In genomic region chr19:50419022-50419579, GRCh38 we compare ENCODE assay signal across 16 cellular contexts. TPM values are rescaled to one million over a fixed set of nuclear protein-coding genes. Genes with fewer than 3 reads are reported as not detected.
DNase-seq lines count a peak whose midpoint lies in the region; ATAC-seq and TF ChIP-seq lines count a peak whose summit lies in the region.
"Had no signal": no experiment of that assay in that cellular context is flagged by ENCODE, and none has a peak within 500 bp of the region (broad histone marks: within the 10 kb centered on the region; RNA-seq: fewer than 3 reads in every experiment).

No MANE protein-coding gene starts in this region.

- H3K4me3 ChIP-seq in GM06990 (replicated peaks; ENCODE audit: low read depth, low read length) (peak overlapping the region; percentile 71), brain microvascular endothelial cell (ENCODE audit: low read depth, low read length) (no peak overlapping the region)
- H3K4me3 ChIP-seq: esophagus muscularis mucosa, SJSA1 had no signal

- no peak for DNase-seq in GM06990 (ENCODE audit: extremely low read depth, insufficient read length)
- no peak for DNase-seq in HFFc6
- no peak for DNase-seq in activated naive CD8-positive, alpha-beta T cell treated with anti-CD3 and anti-CD28 coated beads, Interleukin-2, amount 10 ng/mL, durations not matched to agents 7 days and 5 days
- DNase-seq in naive B cell, result no peak
- DNase-seq in brain microvascular endothelial cell, result no peak
- DNase-seq in occipital lobe (lab: John Stamatoyannopoulos, UW), result no peak
- DNase-seq: activated CD4-positive, alpha-beta T cell treated with anti-CD3 and anti-CD28 coated beads for 36 hours; CD8-positive, alpha-beta memory T cell; cerebellar nuclear complex; immature natural killer cell; NCI-H1092 treated with DMSO at 0.1 percent for 48 hours; NCI-H510A had no signal

- H3K27me3 Mint-ChIP-seq in HFFc6 (ENCODE audit: insufficient read depth), result peaks cover 4% of the 10 kb centered on the region
- H3K27me3 Mint-ChIP-seq in activated naive CD8-positive, alpha-beta T cell treated with anti-CD3 and anti-CD28 coated beads, Interleukin-2, amount 10 ng/mL, durations not matched to agents 7 days and 5 days, result peaks cover 12% of the 10 kb centered on the region
- H3K27me3 Mint-ChIP-seq in naive B cell, result no peaks in the 10 kb centered on the region

- H3K4me1 Mint-ChIP-seq in HFFc6 (ENCODE audit: low read depth) (peaks cover 6% of the 10 kb centered on the region), naive B cell (peaks cover 60 to 80% (median 71%) of the 10 kb centered on the region in 3 donors)
- H3K4me1 Mint-ChIP-seq in activated naive CD8-positive, alpha-beta T cell treated with anti-CD3 and anti-CD28 coated beads, Interleukin-2, amount 10 ng/mL, durations not matched to agents 7 days and 5 days, result peaks cover 11% of the 10 kb centered on the region

- no peak for TF ChIP-seq CTCF in GM06990 (IDR thresholded peaks at IDR 0.05; ENCODE audit: insufficient read depth, low read length, poor library complexity, severe bottlenecking)
- no peak for TF ChIP-seq CTCF in HFFc6 (IDR thresholded peaks at IDR 0.05)
- no peak for TF ChIP-seq CTCF in brain microvascular endothelial cell (IDR thresholded peaks at IDR 0.05; ENCODE audit: low read depth, low read length, missing control alignments)

- no peak for ATAC-seq in activated naive CD8-positive, alpha-beta T cell treated with anti-CD3 and anti-CD28 coated beads, Interleukin-2, amount 10 ng/mL, durations not matched to agents 7 days and 5 days (ENCODE audit: low read depth)
- ATAC-seq in naive B cell (ENCODE audit: low read depth in 2 of 2) (no peak), GM18519 (IDR thresholded peaks at IDR 0.05; ENCODE audit: low FRiP score, unreplicated experiment) (no peak)
- ATAC-seq: activated CD4-positive, alpha-beta T cell treated with anti-CD3 and anti-CD28 coated beads for 36 hours had no signal

- POLR2A ChIA-PET in activated naive CD8-positive, alpha-beta T cell treated with anti-CD3 and anti-CD28 coated beads, Interleukin-2, amount 10 ng/mL, durations not matched to agents 7 days and 5 days (lab: Charles Lee), result no interaction called here

- H3K27me3 ChIP-seq in GM06990 (replicated peaks; ENCODE audit: control insufficient read depth, insufficient read depth, low read length), result no peaks in the 10 kb centered on the region
- peaks cover 12% of the 10 kb centered on the region for H3K27me3 ChIP-seq in brain microvascular endothelial cell (replicated peaks)

- H3K36me3 ChIP-seq in GM06990 (ENCODE audit: control insufficient read depth, insufficient read depth, low read length) (peaks cover 6% of the 10 kb centered on the region), brain microvascular endothelial cell (replicated peaks) (no peaks in the 10 kb centered on the region)

- in situ Hi-C loops in brain microvascular endothelial cell (cut with HindIII; ENCODE audit: low pct_ligation_motif_present, low sequenced_read_pairs), result no loop called here

- no peak overlapping the region for H3K27ac ChIP-seq in brain microvascular endothelial cell
- H3K27ac ChIP-seq: esophagus muscularis mucosa, HL-60, SJSA1 had no signal

- H3K36me3 Mint-ChIP-seq in HFFc6 (ENCODE audit: low read depth), result no peaks in the 10 kb centered on the region
- H3K36me3 Mint-ChIP-seq in activated naive CD8-positive, alpha-beta T cell treated with anti-CD3 and anti-CD28 coated beads, Interleukin-2, amount 10 ng/mL, durations not matched to agents 7 days and 5 days, result peaks cover 9% of the 10 kb centered on the region
- peaks cover 16 to 32% of the 10 kb centered on the region in 2 donors for H3K36me3 Mint-ChIP-seq in naive B cell
- H3K36me3 Mint-ChIP-seq: immature natural killer cell had no signal

- H3K4me3 Mint-ChIP-seq in HFFc6 (peak overlapping the region; percentile 42; the same call in 1 of the 2 replicates), naive B cell (peak overlapping the region; percentile 96 to 100 (median 99))
- H3K4me3 Mint-ChIP-seq in activated naive CD8-positive, alpha-beta T cell treated with anti-CD3 and anti-CD28 coated beads, Interleukin-2, amount 10 ng/mL, durations not matched to agents 7 days and 5 days, result no peak overlapping the region
- H3K4me3 Mint-ChIP-seq: activated CD4-positive, alpha-beta T cell treated with anti-CD3 and anti-CD28 coated beads for 36 hours had no signal

- H3K27ac Mint-ChIP-seq in HFFc6, result no peak overlapping the region
- H3K27ac Mint-ChIP-seq in activated naive CD8-positive, alpha-beta T cell treated with anti-CD3 and anti-CD28 coated beads, Interleukin-2, amount 10 ng/mL, durations not matched to agents 7 days and 5 days, result peak overlapping the region; percentile 22
- H3K27ac Mint-ChIP-seq in naive B cell, result peak overlapping the region; percentile 97 to 99 (median 99)
- H3K27ac Mint-ChIP-seq: activated CD4-positive, alpha-beta T cell treated with anti-CD3 and anti-CD28 coated beads for 36 hours had no signal

- H3K9me3 Mint-ChIP-seq in HFFc6 (no peaks in the 10 kb centered on the region), naive B cell (no peaks in the 10 kb centered on the region)
- H3K9me3 Mint-ChIP-seq in activated naive CD8-positive, alpha-beta T cell treated with anti-CD3 and anti-CD28 coated beads, Interleukin-2, amount 10 ng/mL, durations not matched to agents 7 days and 5 days, result no peaks in the 10 kb centered on the region
- H3K9me3 Mint-ChIP-seq: CD8-positive, alpha-beta memory T cell had no signal

RNA-seq across cellular contexts. Expression of gene SPIB, which starts 0.4 kb away (rescaled TPM):
- not detected for total RNA-seq in HFFc6 (2021; fragmentation: NEBNext Ultra II Directional; extraction: Animal tissue kit (Norgen Biotek cat#: 25700))
- total RNA-seq in activated naive CD8-positive, alpha-beta T cell treated with anti-CD3 and anti-CD28 coated beads, Interleukin-2, amount 10 ng/mL, durations not matched to agents 7 days and 5 days, result under 1 TPM in 1 of 2 experiments, not detected in 1; 0.42 TPM
- 100 to 1,000 TPM; 218 to 343 (median 286) TPM for polyA plus RNA-seq in naive B cell (ENCODE audit: low read depth in 6 of 6)
- total RNA-seq in occipital lobe, result not detected
- total RNA-seq: SJSA1 had no signal

RNA-seq across cellular contexts. Expression of gene MYBPC2, which starts 13.6 kb away (rescaled TPM):
- total RNA-seq in HFFc6 (2021; fragmentation: NEBNext Ultra II Directional; extraction: Animal tissue kit (Norgen Biotek cat#: 25700)), result not detected
- under 1 TPM in 1 of 2 experiments, not detected in 1; 0.14 TPM for total RNA-seq in activated naive CD8-positive, alpha-beta T cell treated with anti-CD3 and anti-CD28 coated beads, Interleukin-2, amount 10 ng/mL, durations not matched to agents 7 days and 5 days
- 1 to 10 TPM in 3 of 6 donors, under 1 TPM in 2, not detected in 1; 0.44 to 6.6 (median 1.2) TPM for polyA plus RNA-seq in naive B cell (ENCODE audit: low read depth in 6 of 6)
- not detected for total RNA-seq in occipital lobe
- total RNA-seq: esophagus muscularis mucosa, SJSA1 had no signal
- polyA plus RNA-seq: CD8-positive, alpha-beta memory T cell; immature natural killer cell had no signal

RNA-seq across cellular contexts. Expression of gene POLD1, which starts 35.0 kb away (rescaled TPM):
- 10 to 100 TPM; 21.7 to 37.8 (median 33.7) TPM for total RNA-seq in HFFc6 (2021; fragmentation: NEBNext Ultra II Directional; extraction: Animal tissue kit (Norgen Biotek cat#: 25700))
- 100 to 1,000 TPM; 131 to 143 TPM for total RNA-seq in activated naive CD8-positive, alpha-beta T cell treated with anti-CD3 and anti-CD28 coated beads, Interleukin-2, amount 10 ng/mL, durations not matched to agents 7 days and 5 days
- 10 to 100 TPM; 22.9 to 46.7 (median 32.1) TPM for polyA plus RNA-seq in naive B cell (ENCODE audit: low read depth in 6 of 6)
- total RNA-seq in occipital lobe, result 17.5 TPM

RNA-seq across cellular contexts. Expression of gene NR1H2, which starts 42.8 kb away (rescaled TPM):
- 10 to 100 TPM; 66.6 to 76.0 (median 70.1) TPM for total RNA-seq in HFFc6 (2021; fragmentation: NEBNext Ultra II Directional; extraction: Animal tissue kit (Norgen Biotek cat#: 25700))
- 10 to 100 TPM; 81.6 to 82.8 TPM for total RNA-seq in activated naive CD8-positive, alpha-beta T cell treated with anti-CD3 and anti-CD28 coated beads, Interleukin-2, amount 10 ng/mL, durations not matched to agents 7 days and 5 days
- 100 to 1,000 TPM in 1 of 6 donors, 10 to 100 TPM in 5; 70.9 to 115 (median 76.1) TPM for polyA plus RNA-seq in naive B cell (ENCODE audit: low read depth in 6 of 6)
- 18.9 TPM for total RNA-seq in occipital lobe

RNA-seq across cellular contexts. Expression of gene NAPSA, which starts 53.7 kb away (rescaled TPM):
- under 1 TPM in 4 of 6 experiments, not detected in 2; 0.12 to 0.66 (median 0.41) TPM for total RNA-seq in HFFc6 (2021; fragmentation: NEBNext Ultra II Directional; extraction: Animal tissue kit (Norgen Biotek cat#: 25700))
- 1 to 10 TPM; 4.8 to 5.4 TPM for total RNA-seq in activated naive CD8-positive, alpha-beta T cell treated with anti-CD3 and anti-CD28 coated beads, Interleukin-2, amount 10 ng/mL, durations not matched to agents 7 days and 5 days
- polyA plus RNA-seq in naive B cell (ENCODE audit: low read depth in 6 of 6), result 1 to 10 TPM in 3 of 6 donors, under 1 TPM in 2, not detected in 1; 0.38 to 1.8 (median 1.1) TPM
- total RNA-seq in occipital lobe, result 0.16 TPM
- total RNA-seq: SJSA1 had no signal
